ENCODE assay signal across 26 cellular contexts in genomic region chr16:1626327-1626726, GRCh38. TPM values are rescaled to one million over a fixed set of nuclear protein-coding genes. Genes with fewer than 3 reads are reported as not detected.
DNase-seq lines count a peak whose midpoint lies in the region; ATAC-seq, FAIRE-seq and TF ChIP-seq lines count a peak whose summit lies in the region.
"Had no signal": no experiment of that assay in that cellular context is flagged by ENCODE, and none has a peak within 500 bp of the region (broad histone marks: within the 10 kb centered on the region; RNA-seq: fewer than 3 reads in every experiment).

No MANE protein-coding gene starts in this region.

- H3K27ac Mint-ChIP-seq in neural progenitor cell: no peak overlapping the region
- H3K27ac Mint-ChIP-seq: CD4-positive, alpha-beta T cell; HFFc6 had no signal

- H3K4me3 Mint-ChIP-seq in neural progenitor cell: no peak overlapping the region
- H3K4me3 Mint-ChIP-seq: CD4-positive, alpha-beta T cell; HFFc6 had no signal

- no peak for TF ChIP-seq EP300 in K562 (IDR thresholded peaks at IDR 0.05; ENCODE audit: low read length)

- H4K20me1 ChIP-seq in K562 (replicated peaks; ENCODE audit: control insufficient read depth, insufficient read depth, low read length) (peaks cover 4% of the 10 kb centered on the region; the same call in 1 of the 2 replicates), neural progenitor cell (ENCODE audit: low read depth) (peaks cover 75% of the 10 kb centered on the region)

- in situ Hi-C loops in K562 (cut with MboI): no loop called here

- WGBS in K562 (ENCODE audit: insufficient coverage, low coverage, missing lambda C conversion rate): 87% methylated on average over 6 of the region's 6 CpGs

- no peaks in the 10 kb centered on the region for H3K36me3 ChIP-seq in cardiac muscle cell
- peaks cover 86% of the 10 kb centered on the region for H3K36me3 ChIP-seq in K562 (ENCODE audit: control insufficient read depth, insufficient read depth, low read length)
- H3K36me3 ChIP-seq in neural progenitor cell: no peaks in the 10 kb centered on the region
- H3K36me3 ChIP-seq in ascending aorta: peaks cover 9 to 44% of the 10 kb centered on the region in 2 donors
- H3K36me3 ChIP-seq: SJCRH30 had no signal

- TF ChIP-seq CTCF in cardiac muscle cell (IDR thresholded peaks at IDR 0.05; ENCODE audit: low read depth, low read length) (no peak), K562 (IDR thresholded peaks at IDR 0.05 in 2 of 3, conservative IDR thresholded peaks at IDR 0.05 in 1 of 3; ENCODE audit: insufficient read depth in 2 of 3, low read depth in 1 of 3, low read length in 3 of 3) (no peak), neural progenitor cell (IDR thresholded peaks at IDR 0.05) (no peak), ascending aorta (IDR thresholded peaks at IDR 0.05) (no peak)

- H3K4me3 ChIP-seq in cardiac muscle cell: no peak overlapping the region
- H3K4me3 ChIP-seq in K562: no peak overlapping the region
- no peak overlapping the region for H3K4me3 ChIP-seq in neural progenitor cell
- H3K4me3 ChIP-seq in ascending aorta: no peak overlapping the region
- H3K4me3 ChIP-seq: SJCRH30 had no signal

- H3K79me2 ChIP-seq in K562 (ENCODE audit: control insufficient read depth, insufficient read depth, low read length): peaks cover 69% of the 10 kb centered on the region
- peaks cover 100% of the 10 kb centered on the region for H3K79me2 ChIP-seq in neural progenitor cell (ENCODE audit: low read depth)

- CTCF ChIA-PET in K562 (lab: Yijun Ruan, JAX; ENCODE audit: low intra/inter-chr PET ratio): no interaction called here

- no peak overlapping the region for H3K9ac ChIP-seq in K562 (ENCODE audit: insufficient read depth in 1 of 2, low read depth in 2 of 2, low read length in 2 of 2)
- H3K9ac ChIP-seq in neural progenitor cell: peak overlapping the region; percentile 29
- H3K9ac ChIP-seq: KMS-11 had no signal

- peaks cover 17% of the 10 kb centered on the region for H3K36me3 Mint-ChIP-seq in neural progenitor cell

- intact Hi-C loops in left cardiac atrium (cut with DNase I): no loop called here
- intact Hi-C loops in K562 (cut with micrococcal nuclease): no loop called here
- intact Hi-C loops in ascending aorta (cut with DNase I): no loop called here

- FAIRE-seq in K562 (lab: Jason Lieb, UNC): no peak
- FAIRE-seq: D721Med, HTR-8/SVneo had no signal

- BruUV-seq in K562 (replicated peaks; lab: Mats Ljungman, UMichigan): no TSS peak

- H3K4me1 ChIP-seq in cardiac muscle cell (ENCODE audit: low read depth) (no peaks in the 10 kb centered on the region), K562 (replicated peaks in 1 of 2; ENCODE audit: control insufficient read depth in 2 of 2, insufficient read depth in 2 of 2, low read length in 2 of 2) (peaks cover 0 to 10% of the 10 kb centered on the region in 2 experiments; a peak in 1 of 5 replicates), neural progenitor cell (no peaks in the 10 kb centered on the region), ascending aorta (no peaks in the 10 kb centered on the region)
- H3K4me1 ChIP-seq: SJCRH30 had no signal

- POLR2A ChIA-PET in K562 (lab: Yijun Ruan, JAX): interaction anchor here (0.6 to 2.2 kb wide), 3 partner anchors 9 to 813 kb away, joined by 3 to 6 read pairs (median 3); no protein-coding TSS in a partner anchor

- no peaks in the 10 kb centered on the region for H3K4me1 Mint-ChIP-seq in neural progenitor cell

- no peak for TF ChIP-seq POLR2A in K562 (conservative IDR thresholded peaks at IDR 0.05)

- H3K9me3 Mint-ChIP-seq in neural progenitor cell: no peaks in the 10 kb centered on the region
- H3K9me3 Mint-ChIP-seq: CD4-positive, alpha-beta T cell; HFFc6 had no signal

- ATAC-seq in left cardiac atrium (no peak), K562 (no peak)
- ATAC-seq: PC-3, Right ventricle myocardium inferior, SK-N-SH treated with all-trans-retinoic acid at 6 μM for 48 hours had no signal

- peaks cover 6% of the 10 kb centered on the region for H3K27me3 Mint-ChIP-seq in neural progenitor cell (ENCODE audit: insufficient read depth, low read depth)
- H3K27me3 Mint-ChIP-seq: CD4-positive, alpha-beta T cell had no signal

- no peak overlapping the region for H3K4me2 ChIP-seq in K562 (ENCODE audit: insufficient read depth, low read length)
- no peak overlapping the region for H3K4me2 ChIP-seq in neural progenitor cell
- H3K4me2 ChIP-seq: KMS-11 had no signal

- H3K27ac ChIP-seq in cardiac muscle cell (peak overlapping the region; percentile 20), K562 (ENCODE audit: extremely low read depth, low read depth, low read length) (no peak overlapping the region), neural progenitor cell (no peak overlapping the region), ascending aorta (no peak overlapping the region)
- H3K27ac ChIP-seq: KMS-11, SJCRH30 had no signal

- no peak for TF ChIP-seq RAD21 in K562 (CRISPR knock-in tag; conservative IDR thresholded peaks at IDR 0.05 in 1 of 2, IDR thresholded peaks at IDR 0.05 in 1 of 2)

- no peaks in the 10 kb centered on the region for H3K27me3 ChIP-seq in cardiac muscle cell
- H3K27me3 ChIP-seq in K562 (ENCODE audit: control insufficient read depth in 2 of 2, insufficient read depth in 2 of 2, low read length in 2 of 2): no peaks in the 10 kb centered on the region
- no peaks in the 10 kb centered on the region for H3K27me3 ChIP-seq in neural progenitor cell
- H3K27me3 ChIP-seq in ascending aorta: no peaks in the 10 kb centered on the region
- H3K27me3 ChIP-seq: SJCRH30 had no signal

- H3K9me3 ChIP-seq in cardiac muscle cell (ENCODE audit: low read depth) (no peaks in the 10 kb centered on the region), K562 (replicated peaks; ENCODE audit: control insufficient read depth, insufficient read depth, low read depth, low read length) (no peaks in the 10 kb centered on the region), neural progenitor cell (ENCODE audit: low read depth) (no peaks in the 10 kb centered on the region), ascending aorta (no peaks in the 10 kb centered on the region)
- H3K9me3 ChIP-seq: SJCRH30 had no signal

- no peak overlapping the region for H2AFZ ChIP-seq in K562 (ENCODE audit: low read depth, low read length)
- H2AFZ ChIP-seq in neural progenitor cell (replicated peaks): no peak overlapping the region

- DNase-seq in cardiac muscle cell (ENCODE audit: low read depth in 1 of 2, low spot score in 1 of 2) (no peak), left cardiac atrium (no peak), K562 (ENCODE audit: extremely low read depth in 1 of 4, low spot score in 3 of 4) (no peak), neural progenitor cell (ENCODE audit: low spot score) (no peak), Kasumi-1 (lab: John Stamatoyannopoulos, UW) (no peak), NCI-H2227 treated with DMSO at 0.1 percent for 48 hours (lab: John Stamatoyannopoulos, UW) (no peak), ascending aorta (ENCODE audit: low spot score in 2 of 2) (no peak), NCI-H510A (lab: John Stamatoyannopoulos, UW) (no peak)
- DNase-seq: 8988T; CD4-positive, alpha-beta T cell; H7; HFFc6; MV-4-11; NCI-H1105; NCI-H1436 treated with DMSO at 0.1 percent for 48 hours; NCI-H187 treated with DMSO at 0.1 percent for 48 hours; NCI-H2171 treated with DMSO at 0.1 percent for 48 hours; NCI-H524 treated with DMSO at 0.1 percent for 48 hours; NCI-H774; PC-3; SJCRH30 had no signal

- H3F3A ChIP-seq in neural progenitor cell (ENCODE audit: low read depth): no peaks in the 10 kb centered on the region

- H3K9me1 ChIP-seq in K562 (ENCODE audit: control insufficient read depth, insufficient read depth, low read length): peaks cover 5% of the 10 kb centered on the region

RNA-seq across cellular contexts. Expression of gene CRAMP1, which starts 14.2 kb away (rescaled TPM):
- 13.1 and 15.3 TPM in 2 replicates for total RNA-seq in cardiac muscle cell
- polyA plus RNA-seq in cardiac muscle cell: 7.7 and 10.3 TPM in 2 replicates
- 10 to 100 TPM; 10.2 to 12.1 TPM for total RNA-seq in left cardiac atrium
- 34.5 and 80.0 TPM in 2 replicates for total RNA-seq in K562 (2011; cell fraction: chromatin; rRNA removed; ENCODE audit: low replicate concordance)
- 40.7 and 44.9 TPM in 2 replicates for total RNA-seq in K562 (2011; cell fraction: nucleolus; rRNA removed)
- 35.1 and 37.2 TPM in 2 replicates for total RNA-seq in K562 (2011; cell fraction: nucleoplasm; rRNA removed)
- 5.1 and 8.9 TPM in 2 replicates for total RNA-seq in K562 (2014; rRNA removed)
- 6.5 and 7.5 TPM in 2 replicates for total RNA-seq in K562 (2014; rRNA removed; fragmentation: Illumina TruSeq; extraction: Trizol)
- 7.7 and 8.3 TPM in 2 replicates for total RNA-seq in K562 (2015; rRNA removed; fragmentation: Illumina TruSeq; extraction: Trizol)
- 19.0 and 20.8 TPM in 2 replicates for total RNA-seq in K562 (2021)
- polyA plus RNA-seq in K562 (2011; rRNA removed): 7.2 and 9.7 TPM in 2 replicates
- polyA plus RNA-seq in K562 (2011; cell fraction: cytosol; rRNA removed): 7.6 and 8.1 TPM in 2 replicates
- 17.8 and 29.3 TPM in 2 replicates for polyA plus RNA-seq in K562 (2011; cell fraction: nucleus; rRNA removed)
- polyA plus RNA-seq in K562 (2012): 10.1 and 13.6 TPM in 2 replicates
- 14.4 and 15.7 TPM in 2 replicates for polyA plus RNA-seq in K562 (2014; fragmentation: Illumina TruSeq; extraction: Trizol)
- polyA plus RNA-seq in K562 (2014; fragmentation: Nextera tagmentation; extraction: Ambion mirVana): under 1 TPM; 0.52 to 0.62 TPM
- polyA plus RNA-seq in K562 (2014; rRNA removed): 12.1 and 14.9 TPM in 2 replicates
- polyA minus RNA-seq in K562 (2011; rRNA and poly(A)+ RNA removed): 9.1 and 9.5 TPM in 2 replicates
- 6.1 and 11.0 TPM in 2 replicates for polyA minus RNA-seq in K562 (2011; cell fraction: cytosol; rRNA and poly(A)+ RNA removed)
- polyA minus RNA-seq in K562 (2011; cell fraction: nucleus; rRNA and poly(A)+ RNA removed): 9.7 and 10.2 TPM in 2 replicates
- 11.7 and 19.5 TPM in 2 replicates for total RNA-seq in neural progenitor cell (ENCODE audit: low replicate concordance)
- total RNA-seq in ascending aorta: 12.7 TPM

RNA-seq across cellular contexts. Expression of gene IFT140, which starts 14.5 kb away (rescaled TPM):
- total RNA-seq in cardiac muscle cell (40.4 and 48.9 TPM in 2 replicates), left cardiac atrium (1 to 10 TPM; 6.9 to 8.6 TPM), K562 (2014; rRNA removed) (3.4 and 4.8 TPM in 2 replicates), K562 (2014; rRNA removed; fragmentation: Illumina TruSeq; extraction: Trizol) (2.3 and 2.6 TPM in 2 replicates), K562 (2015; rRNA removed; fragmentation: Illumina TruSeq; extraction: Trizol) (3.4 and 4.4 TPM in 2 replicates), K562 (2021) (7.3 and 7.6 TPM in 2 replicates), neural progenitor cell (ENCODE audit: low replicate concordance) (33.8 and 64.4 TPM in 2 replicates), ascending aorta (21.9 TPM)
- polyA plus RNA-seq in cardiac muscle cell (23.8 and 31.9 TPM in 2 replicates), K562 (2011; rRNA removed) (3.5 and 3.9 TPM in 2 replicates), K562 (2014; fragmentation: Illumina TruSeq; extraction: Trizol) (4.0 and 4.8 TPM in 2 replicates), K562 (2014; fragmentation: Nextera tagmentation; extraction: Ambion mirVana) (under 1 TPM; 0.31 to 0.60 TPM), K562 (2014; rRNA removed) (3.2 and 3.6 TPM in 2 replicates)
- total RNA-seq in K562 (2011; cell fraction: chromatin; rRNA removed; ENCODE audit: low replicate concordance): 27.4 and 63.8 TPM in 2 replicates
- 20.3 and 28.9 TPM in 2 replicates for total RNA-seq in K562 (2011; cell fraction: nucleolus; rRNA removed)
- total RNA-seq in K562 (2011; cell fraction: nucleoplasm; rRNA removed): 18.8 and 21.9 TPM in 2 replicates
- polyA plus RNA-seq in K562 (2011; cell fraction: cytosol; rRNA removed): 3.6 and 4.0 TPM in 2 replicates
- 20.5 and 27.3 TPM in 2 replicates for polyA plus RNA-seq in K562 (2011; cell fraction: nucleus; rRNA removed)
- polyA plus RNA-seq in K562 (2012): 5.5 and 9.5 TPM in 2 replicates
- 3.3 and 5.5 TPM in 2 replicates for polyA minus RNA-seq in K562 (2011; rRNA and poly(A)+ RNA removed)
- 2.7 and 3.0 TPM in 2 replicates for polyA minus RNA-seq in K562 (2011; cell fraction: cytosol; rRNA and poly(A)+ RNA removed)
- polyA minus RNA-seq in K562 (2011; cell fraction: nucleus; rRNA and poly(A)+ RNA removed): 20.4 and 23.3 TPM in 2 replicates

RNA-seq across cellular contexts. Expression of gene JPT2, which starts 51.8 kb away (rescaled TPM):
- total RNA-seq in cardiac muscle cell (34.5 and 45.1 TPM in 2 replicates), left cardiac atrium (10 to 100 TPM; 29.1 to 35.3 TPM), K562 (2014; rRNA removed) (89.2 and 116 TPM in 2 replicates), K562 (2014; rRNA removed; fragmentation: Illumina TruSeq; extraction: Trizol) (83.5 and 92.6 TPM in 2 replicates), K562 (2015; rRNA removed; fragmentation: Illumina TruSeq; extraction: Trizol) (80.2 and 88.6 TPM in 2 replicates), K562 (2021) (121 and 133 TPM in 2 replicates), neural progenitor cell (ENCODE audit: low replicate concordance) (187 and 207 TPM in 2 replicates), ascending aorta (18.3 TPM)
- polyA plus RNA-seq in cardiac muscle cell (10.0 and 10.6 TPM in 2 replicates), K562 (2011; rRNA removed) (106 and 112 TPM in 2 replicates), K562 (2014; fragmentation: Illumina TruSeq; extraction: Trizol) (133 and 134 TPM in 2 replicates), K562 (2014; fragmentation: Nextera tagmentation; extraction: Ambion mirVana) (10 to 100 TPM; 25.5 TPM), K562 (2014; rRNA removed) (108 and 117 TPM in 2 replicates)
- 93.6 and 97.5 TPM in 2 replicates for total RNA-seq in K562 (2011; cell fraction: chromatin; rRNA removed; ENCODE audit: low replicate concordance)
- total RNA-seq in K562 (2011; cell fraction: nucleolus; rRNA removed): 70.0 and 73.9 TPM in 2 replicates
- 92.1 and 109 TPM in 2 replicates for total RNA-seq in K562 (2011; cell fraction: nucleoplasm; rRNA removed)
- 57.8 and 66.9 TPM in 2 replicates for polyA plus RNA-seq in K562 (2011; cell fraction: cytosol; rRNA removed)
- 68.5 and 76.2 TPM in 2 replicates for polyA plus RNA-seq in K562 (2011; cell fraction: nucleus; rRNA removed)
- polyA plus RNA-seq in K562 (2012): 74.8 and 115 TPM in 2 replicates
- 67.8 and 69.9 TPM in 2 replicates for polyA minus RNA-seq in K562 (2011; rRNA and poly(A)+ RNA removed)
- polyA minus RNA-seq in K562 (2011; cell fraction: cytosol; rRNA and poly(A)+ RNA removed): 42.4 and 45.0 TPM in 2 replicates
- 19.5 and 31.4 TPM in 2 replicates for polyA minus RNA-seq in K562 (2011; cell fraction: nucleus; rRNA and poly(A)+ RNA removed)
